Comparison of ENCODE assay signal across 23 cellular contexts in genomic region chr7:127353897-127354296, GRCh38.
"Had no signal": no experiment of that assay in that cellular context is flagged by ENCODE, and none has a peak within 500 bp of the region (broad histone marks: within the 10 kb centered on the region; RNA-seq: fewer than 3 reads in every experiment).

No MANE protein-coding gene starts in this region.

- ATAC-seq: Panc1, PC-3, Right ventricle myocardium inferior, SK-N-SH treated with all-trans-retinoic acid at 6 μM for 48 hours had no signal

- FAIRE-seq: HTR-8/SVneo had no signal

- H3K27me3 ChIP-seq: SJCRH30 had no signal

- H3K4me3 ChIP-seq: SJCRH30 had no signal

- H3K27ac ChIP-seq: HL-60, SJCRH30 had no signal

- DNase-seq: KBM-7; MV-4-11; NCI-H1092; NCI-H1417 treated with DMSO at 0.1 percent for 48 hours; NCI-H146; NCI-H2029; NCI-H2081 treated with DMSO at 0.1 percent for 48 hours; NCI-H2171; NCI-H226; NCI-H446; NCI-H510A; NCI-H524 treated with DMSO at 0.1 percent for 48 hours; NCI-H69; NCI-H774; NK-92 treated with Interleukin-12 subunit alpha and Interleukin-12 subunit beta, amount 100 ng/mL, for 24 hours; PC-3; SHP77 treated with DMSO at 0.1 percent for 48 hours; SJCRH30 had no signal

- H3K4me1 ChIP-seq: SJCRH30 had no signal

- H3K9me3 ChIP-seq: SJCRH30 had no signal
